Comparison of ENCODE assay signal across 1 cellular context in genomic region chr1:186046437-186047233, GRCh38.
TF ChIP-seq lines count a peak whose summit lies in the region.

No MANE protein-coding gene starts in this region.

TF ChIP-seq in K562, 482 proteins besides CTCF, POLR2A, EP300 and RAD21 (continued from another document and continues in another):
- TF ChIP-seq RBM17 (IDR thresholded peaks at IDR 0.05; ENCODE audit: borderline replicate concordance, low read depth, low read length), result no peak
- TF ChIP-seq HNRNPL (IDR thresholded peaks at IDR 0.05; ENCODE audit: low read depth, low read length), result no peak
- TF ChIP-seq TGIF2 (CRISPR knock-in tag; IDR thresholded peaks at IDR 0.05), result no peak
- no peak for TF ChIP-seq NRF1 (conservative IDR thresholded peaks at IDR 0.05 in 1 of 2, IDR thresholded peaks at IDR 0.05 in 1 of 2)
- TF ChIP-seq FOXP1 (CRISPR knock-in tag; IDR thresholded peaks at IDR 0.05), result no peak
- TF ChIP-seq POLR2G (IDR thresholded peaks at IDR 0.05; ENCODE audit: low read depth, low read length), result no peak
- TF ChIP-seq ZNF436 (CRISPR knock-in tag; IDR thresholded peaks at IDR 0.05), result no peak
- TF ChIP-seq BACH1 (tag; IDR thresholded peaks at IDR 0.05), result no peak
- TF ChIP-seq NR1H2 (CRISPR knock-in tag; IDR thresholded peaks at IDR 0.05), result no peak
- TF ChIP-seq ADNP (tag; IDR thresholded peaks at IDR 0.05), result no peak
- TF ChIP-seq CEBPB (tag; IDR thresholded peaks at IDR 0.05), result 0 out of 2 replicates have a peak, but pooled peaks have one; percentile 21
- TF ChIP-seq ZNF354B (CRISPR knock-in tag; IDR thresholded peaks at IDR 0.05), result no peak
- no peak for TF ChIP-seq SFPQ (IDR thresholded peaks at IDR 0.05; ENCODE audit: low read depth, low read length)
- no peak for TF ChIP-seq SPI1 (IDR thresholded peaks at IDR 0.05; ENCODE audit: borderline replicate concordance, low read depth, low read length)
- TF ChIP-seq TCF15 (CRISPR knock-in tag; IDR thresholded peaks at IDR 0.05), result no peak
- TF ChIP-seq SMAD1 (IDR thresholded peaks at IDR 0.05; ENCODE audit: low read depth, low read length, partially characterized antibody), result no peak
- no peak for TF ChIP-seq KAT2B (IDR thresholded peaks at IDR 0.05; ENCODE audit: low read depth, low read length)
- TF ChIP-seq SMARCC2 (IDR thresholded peaks at IDR 0.05; ENCODE audit: low read depth), result peak; percentile 90; the same call in 1 of the 2 replicates
- TF ChIP-seq TARDBP (IDR thresholded peaks at IDR 0.05), result no peak
- TF ChIP-seq ZNF77 (CRISPR knock-in tag; IDR thresholded peaks at IDR 0.05), result no peak
- TF ChIP-seq ZNF224 (CRISPR knock-in tag; IDR thresholded peaks at IDR 0.05), result no peak
- no peak for TF ChIP-seq IFI16 (CRISPR knock-in tag; IDR thresholded peaks at IDR 0.05)
- TF ChIP-seq HMG20B (CRISPR knock-in tag; IDR thresholded peaks at IDR 0.05), result no peak
- TF ChIP-seq ZNF124 (CRISPR knock-in tag; IDR thresholded peaks at IDR 0.05), result no peak
- no peak for TF ChIP-seq MBD2 (IDR thresholded peaks at IDR 0.05; ENCODE audit: borderline replicate concordance, low read depth)
- no peak for TF ChIP-seq PRPF4 (IDR thresholded peaks at IDR 0.05; ENCODE audit: insufficient read depth, low read depth, low read length, poor library complexity, severe bottlenecking)
- TF ChIP-seq CCNT2 (IDR thresholded peaks at IDR 0.05; ENCODE audit: borderline replicate concordance, extremely low read depth, insufficient read length, low read depth, low read length), result peak; percentile 33
- no peak for TF ChIP-seq BCL6 (CRISPR knock-in tag; IDR thresholded peaks at IDR 0.05)
- TF ChIP-seq TCF3 (CRISPR knock-in tag; IDR thresholded peaks at IDR 0.05), result peak; percentile 96
- TF ChIP-seq RAD51 (IDR thresholded peaks at IDR 0.05; ENCODE audit: borderline replicate concordance, low read depth), result no peak
- no peak for TF ChIP-seq PHTF2 (CRISPR knock-in tag; IDR thresholded peaks at IDR 0.05)
- TF ChIP-seq PHF20 (IDR thresholded peaks at IDR 0.05; ENCODE audit: partially characterized antibody), result no peak
- TF ChIP-seq ZNF561 (CRISPR knock-in tag; conservative IDR thresholded peaks at IDR 0.05), result no peak
- TF ChIP-seq ZNF253 (CRISPR knock-in tag; conservative IDR thresholded peaks at IDR 0.05), result no peak
- no peak for TF ChIP-seq SRSF7 (optimal IDR thresholded peaks at IDR 0.05; ENCODE audit: low read depth, low read length)
- TF ChIP-seq ZFP1 (CRISPR knock-in tag; IDR thresholded peaks at IDR 0.05), result no peak
- no peak for TF ChIP-seq CLOCK (CRISPR knock-in tag; IDR thresholded peaks at IDR 0.05; ENCODE audit: borderline replicate concordance)
- TF ChIP-seq USF1 (CRISPR knock-in tag; IDR thresholded peaks at IDR 0.05), result no peak
- TF ChIP-seq FOXK2 (conservative IDR thresholded peaks at IDR 0.05 in 1 of 2, IDR thresholded peaks at IDR 0.05 in 1 of 2; ENCODE audit: low read depth in 2 of 2), result peak in 1 of 2 experiments; percentile 41; a peak in 1 of 4 replicates
- TF ChIP-seq ZNF57 (CRISPR knock-in tag; IDR thresholded peaks at IDR 0.05), result no peak
- no peak for TF ChIP-seq MYC (IDR thresholded peaks at IDR 0.05; ENCODE audit: low read depth, low read length)
- TF ChIP-seq MYC (CRISPR knock-in tag; IDR thresholded peaks at IDR 0.05; ENCODE audit: borderline replicate concordance, low read depth), result no peak
- no peak for TF ChIP-seq STAT6 (CRISPR knock-in tag; IDR thresholded peaks at IDR 0.05)
- TF ChIP-seq NCOR1 (IDR thresholded peaks at IDR 0.05), result peak; percentile 92
- TF ChIP-seq ZBTB40 (IDR thresholded peaks at IDR 0.05), result no peak
- no peak for TF ChIP-seq ZBTB40 (CRISPR knock-in tag; IDR thresholded peaks at IDR 0.05)
- no peak for TF ChIP-seq HCFC1 (IDR thresholded peaks at IDR 0.05; ENCODE audit: low read depth, low read length)
